ENCODE assay signal across 8 cellular contexts in the genomic region with DNA sequence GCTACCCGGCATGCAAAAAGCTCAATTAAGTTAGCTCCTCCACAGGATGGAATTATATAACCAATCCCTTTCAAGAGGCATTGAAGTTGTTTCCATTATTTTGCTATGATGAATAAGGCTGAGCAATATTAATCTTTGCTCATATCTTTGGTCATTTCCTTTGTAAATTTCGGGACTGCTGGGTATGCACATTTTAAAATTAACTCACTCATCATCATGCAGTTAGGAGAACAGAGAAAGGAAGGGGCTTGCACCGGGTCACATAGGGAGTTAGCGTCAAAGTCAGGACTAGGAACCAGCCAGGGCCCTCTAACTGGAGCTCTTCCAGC. TPM values are rescaled to one million over a fixed set of nuclear protein-coding genes. Genes with fewer than 3 reads are reported as not detected.
DNase-seq lines count a peak whose midpoint lies in the region; TF ChIP-seq lines count a peak whose summit lies in the region.

No MANE protein-coding gene starts in this region.

- H3K27ac ChIP-seq in Karpas-422 (ENCODE audit: low read length) (no peak overlapping the region), ectodermal cell (ENCODE audit: insufficient read depth, low read depth, low read length, poor library complexity, severe bottlenecking) (no peak overlapping the region), trophoblast cell (ENCODE audit: low read depth, low read length) (no peak overlapping the region)

- H3K9ac ChIP-seq in Karpas-422 (ENCODE audit: low read length) = peak overlapping the region; percentile 68
- no peak overlapping the region for H3K9ac ChIP-seq in trophoblast cell (ENCODE audit: low read length)

- no peak overlapping the region for H4K91ac ChIP-seq in trophoblast cell (ENCODE audit: low read depth, low read length)

- peak overlapping the region; percentile 96 for H3K4me3 ChIP-seq in GM12865 (ENCODE audit: low read depth, low read length)
- peak overlapping the region; percentile 74 for H3K4me3 ChIP-seq in Karpas-422 (ENCODE audit: low read length)
- H3K4me3 ChIP-seq in ectodermal cell (ENCODE audit: insufficient read depth, low read depth, low read length) = peak overlapping the region; percentile 72
- H3K4me3 ChIP-seq in trophoblast cell (ENCODE audit: low read depth, low read length) = no peak overlapping the region

- H3K36me3 ChIP-seq in Karpas-422 (ENCODE audit: insufficient read depth, low read length) = no peaks in the 10 kb centered on the region
- no peaks in the 10 kb centered on the region for H3K36me3 ChIP-seq in ectodermal cell (ENCODE audit: control insufficient read depth, insufficient read depth, low read length)
- H3K36me3 ChIP-seq in trophoblast cell (ENCODE audit: control insufficient read depth in 1 of 2, insufficient read depth in 2 of 2, low read length in 2 of 2) = no peaks in the 10 kb centered on the region

- no peaks in the 10 kb centered on the region for H3K9me3 ChIP-seq in Karpas-422 (ENCODE audit: low read length)
- H3K9me3 ChIP-seq in ectodermal cell (ENCODE audit: control insufficient read depth, low read length) = no peaks in the 10 kb centered on the region
- no peaks in the 10 kb centered on the region for H3K9me3 ChIP-seq in trophoblast cell (ENCODE audit: insufficient read depth, low read depth, low read length)

- H3K27me3 ChIP-seq in Karpas-422 (ENCODE audit: low read length) (0 out of 2 replicates have a peak, but pooled peaks cover 2% of the 10 kb centered on the region), ectodermal cell (ENCODE audit: control insufficient read depth, insufficient read depth, low read length, poor library complexity, severe bottlenecking) (peaks cover 11% of the 10 kb centered on the region), trophoblast cell (ENCODE audit: insufficient read depth, low read length) (no peaks in the 10 kb centered on the region)

- H3K4me1 ChIP-seq in Karpas-422 (ENCODE audit: low read length) (peaks cover 22% of the 10 kb centered on the region), ectodermal cell (ENCODE audit: control insufficient read depth, insufficient read depth, low read length) (peaks cover 4% of the 10 kb centered on the region), trophoblast cell (ENCODE audit: control insufficient read depth in 1 of 2, insufficient read depth in 2 of 2, low read length in 2 of 2) (peaks cover 5 to 7% of the 10 kb centered on the region in 2 experiments)

- no peak overlapping the region for H3K23ac ChIP-seq in trophoblast cell (ENCODE audit: low read length)

- H4K20me1 ChIP-seq in Karpas-422 (ENCODE audit: insufficient read depth, low read depth, low read length) = no peaks in the 10 kb centered on the region

- 39 to 43% methylated on average over 4 of the region's 4 CpGs for WGBS in ectodermal cell, 2 experiments
- WGBS in trophoblast cell (ENCODE audit: extremely low coverage, insufficient coverage, insufficient read length) = no CpG with 5 or more reads among the region's 4 CpGs

- no peak overlapping the region for H2AK5ac ChIP-seq in trophoblast cell (ENCODE audit: low read length)

- H2AFZ ChIP-seq in Karpas-422 (ENCODE audit: low read length) (peak overlapping the region; percentile 91), trophoblast cell (ENCODE audit: insufficient read depth, low read length, poor library complexity) (peak overlapping the region; percentile 93)

- peak overlapping the region; percentile 78 for H4K8ac ChIP-seq in trophoblast cell (ENCODE audit: low read depth, low read length)

- H2BK5ac ChIP-seq in trophoblast cell (ENCODE audit: low read depth, low read length, poor library complexity) = no peak overlapping the region

- H3K14ac ChIP-seq in trophoblast cell (ENCODE audit: low read length) = no peak overlapping the region

- no peak for DNase-seq in GM12865 (ENCODE audit: low read depth)
- peak; percentile 41 for DNase-seq in Karpas-422
- peak in 1 of 2 donors; percentile 74 for DNase-seq in trophoblast cell
- DNase-seq in epidermal melanocyte (ENCODE audit: insufficient read length, low spot score) = no peak
- DNase-seq in DMS79 (lab: John Stamatoyannopoulos, UW) = no peak
- DNase-seq in OCI-M1 (lab: John Stamatoyannopoulos, UW) = no peak
- DNase-seq in NCI-H2227 treated with DMSO at 0.1 percent for 48 hours (lab: John Stamatoyannopoulos, UW) = no peak

- H3K79me1 ChIP-seq in trophoblast cell (ENCODE audit: low read length) = peaks cover 7% of the 10 kb centered on the region

- H3K4ac ChIP-seq in trophoblast cell (ENCODE audit: low read depth, low read length) = no peak overlapping the region

- H4K12ac ChIP-seq in trophoblast cell (ENCODE audit: low read depth, low read length) = no peak overlapping the region

- H3K9me2 ChIP-seq in Karpas-422 (replicated peaks; ENCODE audit: insufficient read depth, low read length) = no peaks in the 10 kb centered on the region

- no peak for TF ChIP-seq CTCF in GM12865 (IDR thresholded peaks at IDR 0.05; ENCODE audit: insufficient read depth, low read depth, low read length, missing control alignments)

- H3K79me2 ChIP-seq in Karpas-422 (ENCODE audit: low read length) = no peaks in the 10 kb centered on the region
- peaks cover 7% of the 10 kb centered on the region for H3K79me2 ChIP-seq in trophoblast cell (ENCODE audit: control insufficient read depth, insufficient read depth, low read length, poor library complexity)

- H3K4me2 ChIP-seq in Karpas-422 (ENCODE audit: low read depth, low read length, poor library complexity, severe bottlenecking) (peak overlapping the region; percentile 96), trophoblast cell (ENCODE audit: low read length) (peak overlapping the region; percentile 7)

- no peak overlapping the region for H3K18ac ChIP-seq in trophoblast cell (ENCODE audit: low read length)

- H2BK12ac ChIP-seq in trophoblast cell (ENCODE audit: low read length) = no peak overlapping the region

- H2BK120ac ChIP-seq in trophoblast cell (ENCODE audit: insufficient read depth, low read length, poor library complexity) = no peak overlapping the region

RNA-seq across cellular contexts. Expression of gene FAM110A, which starts 0.4 kb away (rescaled TPM):
- 0.89 and 3.1 TPM in 2 replicates for total RNA-seq in Karpas-422 (2014; rRNA removed; shearing (Covaris generic); ENCODE audit: low replicate concordance)
- polyA plus RNA-seq in ectodermal cell (2013, experiment 1 of 4) = 7.7 TPM
- 7.1 TPM for polyA plus RNA-seq in ectodermal cell (2013, experiment 2 of 4)
- 8.3 TPM for polyA plus RNA-seq in ectodermal cell (2013, experiment 3 of 4)
- 8.8 TPM for polyA plus RNA-seq in ectodermal cell (2013, experiment 4 of 4)
- 55.7 and 66.2 TPM in 2 replicates for polyA plus RNA-seq in trophoblast cell (2013)
